ENCODE assay signal across 13 cellular contexts in genomic region chr13:28321751-28322150, GRCh38.
DNase-seq lines count a peak whose midpoint lies in the region; TF ChIP-seq lines count a peak whose summit lies in the region.
"Had no signal": no experiment of that assay in that cellular context is flagged by ENCODE, and none has a peak within 500 bp of the region (broad histone marks: within the 10 kb centered on the region; RNA-seq: fewer than 3 reads in every experiment).

No MANE protein-coding gene starts in this region.

- peak overlapping the region; percentile 95 for H3K27ac Mint-ChIP-seq in HFFc6
- peak overlapping the region; percentile 47 to 59 (median 52) for H3K27ac Mint-ChIP-seq in nephron
- H3K27ac Mint-ChIP-seq: CD4-positive, alpha-beta T cell had no signal

- H2AFZ ChIP-seq in PC-9 = no peak overlapping the region

- CTCF ChIA-PET in PC-9 (lab: Charles Lee) = no interaction called here

- peaks cover 23% of the 10 kb centered on the region for H3K36me3 ChIP-seq in BLaER1
- no peaks in the 10 kb centered on the region for H3K36me3 ChIP-seq in WERI-Rb-1
- H3K36me3 ChIP-seq in PC-9 (ENCODE audit: low read depth) = no peaks in the 10 kb centered on the region

- POLR2A ChIA-PET in PC-9 (lab: Charles Lee; ENCODE audit: unreplicated experiment) = no interaction called here

- H3K9me3 Mint-ChIP-seq in HFFc6 = peaks cover 6% of the 10 kb centered on the region
- H3K9me3 Mint-ChIP-seq in nephron = no peaks in the 10 kb centered on the region
- H3K9me3 Mint-ChIP-seq: CD4-positive, alpha-beta T cell had no signal

- H3K9me3 ChIP-seq in BLaER1 = no peaks in the 10 kb centered on the region
- no peaks in the 10 kb centered on the region for H3K9me3 ChIP-seq in WERI-Rb-1 (ENCODE audit: severe bottlenecking)
- no peaks in the 10 kb centered on the region for H3K9me3 ChIP-seq in PC-9 (ENCODE audit: insufficient read depth, low read depth)

- H3K27ac ChIP-seq in BLaER1 = no peak overlapping the region
- H3K27ac ChIP-seq in WERI-Rb-1 = no peak overlapping the region
- H3K27ac ChIP-seq in PC-9 = no peak overlapping the region

- H3K4me2 ChIP-seq in BLaER1 (0 out of 2 replicates have a peak overlapping the region, but pooled peaks have one; percentile 3), PC-9 (no peak overlapping the region)

- DNase-seq in HFFc6 = peak; percentile 29
- DNase-seq in choroid plexus epithelial cell (ENCODE audit: low read depth) = peak; percentile 28
- no peak for DNase-seq in AG08396 (ENCODE audit: low spot score)
- no peak for DNase-seq in WERI-Rb-1
- no peak for DNase-seq in PC-9
- DNase-seq: AML-193; CD4-positive, alpha-beta T cell; H7; MV-4-11; NCI-H2171 treated with DMSO at 0.1 percent for 48 hours; NCI-H446 treated with DMSO at 0.1 percent for 48 hours had no signal

- H4K20me1 ChIP-seq in BLaER1 = no peaks in the 10 kb centered on the region
- H4K20me1 ChIP-seq in PC-9 (ENCODE audit: insufficient read depth) = no peaks in the 10 kb centered on the region

- H3K36me3 Mint-ChIP-seq in HFFc6 (ENCODE audit: low read depth) = peaks cover 30% of the 10 kb centered on the region
- H3K36me3 Mint-ChIP-seq in nephron (ENCODE audit: low read depth) = peaks cover 3% of the 10 kb centered on the region

- H3K27me3 Mint-ChIP-seq in HFFc6 (ENCODE audit: insufficient read depth) (no peaks in the 10 kb centered on the region; the same call in 1 of the 2 replicates), nephron (ENCODE audit: low read depth) (peaks cover 4% of the 10 kb centered on the region)
- H3K27me3 Mint-ChIP-seq: CD4-positive, alpha-beta T cell had no signal

- TF ChIP-seq CTCF in HFFc6 (IDR thresholded peaks at IDR 0.05) (no peak), choroid plexus epithelial cell (conservative IDR thresholded peaks at IDR 0.05; ENCODE audit: low read depth, low read length) (no peak), nephron (IDR thresholded peaks at IDR 0.05; ENCODE audit: unreplicated experiment in 3 of 3) (no peak), WERI-Rb-1 (IDR thresholded peaks at IDR 0.05; ENCODE audit: low read depth, low read length) (no peak), PC-9 (conservative IDR thresholded peaks at IDR 0.05) (no peak)

- no peak overlapping the region for H3K9ac ChIP-seq in BLaER1

- peaks cover 76% of the 10 kb centered on the region for H3K4me1 Mint-ChIP-seq in HFFc6 (ENCODE audit: low read depth)
- peaks cover 69% of the 10 kb centered on the region for H3K4me1 Mint-ChIP-seq in nephron

- H3K4me3 Mint-ChIP-seq in HFFc6 = peak overlapping the region; percentile 84
- H3K4me3 Mint-ChIP-seq in nephron = no peak overlapping the region
- H3K4me3 Mint-ChIP-seq: CD4-positive, alpha-beta T cell had no signal

- no peaks in the 10 kb centered on the region for H3F3A ChIP-seq in PC-9 (ENCODE audit: insufficient read depth, low read depth)

- BruUV-seq in PC-9 (replicated peaks; lab: Mats Ljungman, UMichigan) = no TSS peak

- H3K4me3 ChIP-seq in BLaER1 (no peak overlapping the region), choroid plexus epithelial cell (ENCODE audit: low read depth, low read length) (no peak overlapping the region), WERI-Rb-1 (ENCODE audit: low read depth, low read length) (no peak overlapping the region), PC-9 (no peak overlapping the region)

- H3K4me1 ChIP-seq in BLaER1 = peaks cover 76% of the 10 kb centered on the region
- H3K4me1 ChIP-seq in PC-9 (replicated peaks; ENCODE audit: insufficient read depth) = no peaks in the 10 kb centered on the region

- H3K79me2 ChIP-seq in PC-9 (ENCODE audit: low read depth) = no peaks in the 10 kb centered on the region

- no peaks in the 10 kb centered on the region for H3K27me3 ChIP-seq in BLaER1
- no peaks in the 10 kb centered on the region for H3K27me3 ChIP-seq in WERI-Rb-1 (ENCODE audit: insufficient read depth, low read depth, severe bottlenecking)
- H3K27me3 ChIP-seq in PC-9 (ENCODE audit: insufficient read depth, low read depth) = peaks cover 20% of the 10 kb centered on the region; the same call in 1 of the 2 replicates

- intact Hi-C loops in PC-9 (cut with micrococcal nuclease; ENCODE audit: unreplicated experiment) = no loop called here

- H3K9me2 ChIP-seq in PC-9 (ENCODE audit: insufficient read depth) = no peaks in the 10 kb centered on the region

Comparison
In these comparisons a context has a peak if more than half of its experiments do, and no peak if none do; other contexts are left out.
1. DNase-seq: peak in HFFc6 (single experiment) and choroid plexus epithelial cell (single experiment); none in AG08396 (single experiment), WERI-Rb-1 (single experiment) and PC-9 (0 of 2).